26 cellular contexts compared by ENCODE assay signal in genomic region chr17:46975287-46975686, GRCh38. TPM values are rescaled to one million over a fixed set of nuclear protein-coding genes. Genes with fewer than 3 reads are reported as not detected.
DNase-seq lines count a peak whose midpoint lies in the region; ATAC-seq, FAIRE-seq and TF ChIP-seq lines count a peak whose summit lies in the region.
"Had no signal": no experiment of that assay in that cellular context is flagged by ENCODE, and none has a peak within 500 bp of the region (broad histone marks: within the 10 kb centered on the region; RNA-seq: fewer than 3 reads in every experiment).

No MANE protein-coding gene starts in this region.

- peaks cover 34% of the 10 kb centered on the region for H3K4me1 ChIP-seq in left ventricle myocardium inferior
- H3K4me1 ChIP-seq in stomach, result peaks cover 23 to 34% (median 28%) of the 10 kb centered on the region in 4 donors

- CTCF ChIA-PET in WTC11 (lab: Charles Lee), result interaction anchor here (0.7 to 7.1 kb wide), 2 partner anchors 25 to 31 kb away, joined by 3 to 118 read pairs; no protein-coding TSS in a partner anchor

- TF ChIP-seq POLR2A in stomach (IDR thresholded peaks at IDR 0.05), result no peak

- H3K4me3 ChIP-seq in left ventricle myocardium inferior, result no peak overlapping the region
- no peak overlapping the region for H3K4me3 ChIP-seq in stomach
- H3K4me3 ChIP-seq: MG63 had no signal

- DNase-seq in HTR-8/SVneo (ENCODE audit: insufficient read length, low spot score) (no peak), WTC11 (ENCODE audit: low spot score) (no peak), glutamatergic neuron (no peak), sciatic nerve (ENCODE audit: low spot score) (peak; percentile 30), retina (no peak), left ventricle myocardium inferior (no peak), stomach (no peak)
- no peak for DNase-seq in activated T-cell treated with anti-CD3 and anti-CD28 coated beads, Interleukin-2, amount 50 U/mL, for 48 hours
- DNase-seq: C1 segment of cervical spinal cord; Caco-2; CD8-positive, alpha-beta T cell; GDM1; KBM-7; MG63; NCI-H1048; NCI-H1417; NCI-H1694; NCI-H2029 treated with DMSO at 0.1 percent for 48 hours; NCI-H446 treated with DMSO at 0.1 percent for 48 hours; NCI-H526 treated with DMSO at 0.1 percent for 48 hours; Right ventricle myocardium superior; RPMI8226 had no signal

- 76 to 90% (median 80%) methylated on average over 3 to 4 of the region's 4 CpGs for WGBS in stomach, 5 donors

- no peaks in the 10 kb centered on the region for H3K9me3 Mint-ChIP-seq in WTC11
- H3K9me3 Mint-ChIP-seq in glutamatergic neuron (ENCODE audit: unreplicated experiment), result peaks cover 13% of the 10 kb centered on the region
- H3K9me3 Mint-ChIP-seq: CD8-positive, alpha-beta T cell had no signal

- H3K27ac ChIP-seq in left ventricle myocardium inferior (replicated peaks), result no peak overlapping the region
- no peak overlapping the region for H3K27ac ChIP-seq in stomach

- H3K4me1 Mint-ChIP-seq in WTC11 (peaks cover 26% of the 10 kb centered on the region), glutamatergic neuron (ENCODE audit: low read depth, unreplicated experiment) (peaks cover 35% of the 10 kb centered on the region)

- no peaks in the 10 kb centered on the region for H3K9me3 ChIP-seq in left ventricle myocardium inferior (replicated peaks)
- H3K9me3 ChIP-seq in stomach, result no peaks in the 10 kb centered on the region
- H3K9me3 ChIP-seq: Caco-2, MG63 had no signal

- intact Hi-C loops in sciatic nerve (cut with DNase I), result no loop called here
- intact Hi-C loops in left ventricle myocardium inferior (cut with micrococcal nuclease), result no loop called here
- intact Hi-C loops in stomach (cut with DNase I; ENCODE audit: low total_unique reads), result no loop called here

- no peak for ATAC-seq in WTC11
- no peak for ATAC-seq in sciatic nerve
- ATAC-seq: CD8-positive, alpha-beta T cell had no signal

- POLR2A ChIA-PET in WTC11 (lab: Charles Lee), result no interaction called here

- peak; percentile 74 for FAIRE-seq in HTR-8/SVneo (lab: Jason Lieb, UNC)
- FAIRE-seq: GM12891, H54 had no signal

- H3K27me3 ChIP-seq in left ventricle myocardium inferior (ENCODE audit: low read depth), result peaks cover 41% of the 10 kb centered on the region
- H3K27me3 ChIP-seq in stomach, result peaks cover 4 to 45% (median 35%) of the 10 kb centered on the region in 3 donors

- H3K27me3 Mint-ChIP-seq in WTC11 (ENCODE audit: low read depth) (peaks cover 23% of the 10 kb centered on the region), glutamatergic neuron (ENCODE audit: unreplicated experiment) (peaks cover 7% of the 10 kb centered on the region)

- TF ChIP-seq EP300 in stomach (IDR thresholded peaks at IDR 0.05), result no peak

- H3K36me3 Mint-ChIP-seq in WTC11 (peaks cover 5% of the 10 kb centered on the region), glutamatergic neuron (ENCODE audit: unreplicated experiment) (no peaks in the 10 kb centered on the region)

- H3K36me3 ChIP-seq in left ventricle myocardium inferior (no peaks in the 10 kb centered on the region), stomach (no peaks in the 10 kb centered on the region)
- H3K36me3 ChIP-seq: MG63 had no signal

- H3K4me3 Mint-ChIP-seq in WTC11, result no peak overlapping the region
- no peak overlapping the region for H3K4me3 Mint-ChIP-seq in glutamatergic neuron (ENCODE audit: unreplicated experiment)
- H3K4me3 Mint-ChIP-seq: CD8-positive, alpha-beta T cell had no signal

- H3K27ac Mint-ChIP-seq in WTC11, result 0 out of 2 replicates have a peak overlapping the region, but pooled peaks have one; percentile 81
- peak overlapping the region; percentile 15 for H3K27ac Mint-ChIP-seq in glutamatergic neuron (ENCODE audit: unreplicated experiment)
- H3K27ac Mint-ChIP-seq: CD8-positive, alpha-beta T cell had no signal

- TF ChIP-seq CTCF in WTC11 (IDR thresholded peaks at IDR 0.05), result no peak
- no peak for TF ChIP-seq CTCF in glutamatergic neuron (IDR thresholded peaks at IDR 0.05; ENCODE audit: partially characterized antibody, unreplicated experiment)
- no peak for TF ChIP-seq CTCF in left ventricle myocardium inferior (IDR thresholded peaks at IDR 0.05; ENCODE audit: borderline replicate concordance)
- TF ChIP-seq CTCF in stomach (IDR thresholded peaks at IDR 0.05), result no peak

TF ChIP-seq in WTC11, 78 proteins besides CTCF, POLR2A, EP300 and RAD21:
- TF ChIP-seq ZBTB21 (CRISPR knock-in tag; IDR thresholded peaks at IDR 0.05; ENCODE audit: borderline replicate concordance) (no peak), ZNF232 (CRISPR knock-in tag; IDR thresholded peaks at IDR 0.05) (no peak), NFATC4 (CRISPR knock-in tag; IDR thresholded peaks at IDR 0.05) (no peak), TEAD1 (CRISPR knock-in tag; IDR thresholded peaks at IDR 0.05) (no peak), IRF2 (CRISPR knock-in tag; IDR thresholded peaks at IDR 0.05; ENCODE audit: borderline replicate concordance, low read depth) (no peak), ZNF671 (CRISPR knock-in tag; IDR thresholded peaks at IDR 0.05) (no peak), USF1 (CRISPR knock-in tag; IDR thresholded peaks at IDR 0.05) (no peak), ESRRA (CRISPR knock-in tag; IDR thresholded peaks at IDR 0.05; ENCODE audit: borderline replicate concordance) (no peak), E2F1 (CRISPR knock-in tag; IDR thresholded peaks at IDR 0.05) (no peak), ZNF416 (CRISPR knock-in tag; IDR thresholded peaks at IDR 0.05) (no peak)

RNA-seq across cellular contexts. Expression of gene RPRML, which starts 3.8 kb away (rescaled TPM):
- total RNA-seq in WTC11 (2021) (3.1 to 4.9 TPM (median 4.7 TPM) in 3 replicates), glutamatergic neuron (ENCODE audit: unreplicated experiment) (4.5 TPM), sciatic nerve (not detected), left ventricle myocardium inferior (not detected), stomach (not detected)
- 1 to 10 TPM in 1 of 3 donors, under 1 TPM in 2; 0.37 to 2.4 (median 0.40) TPM for polyA plus RNA-seq in stomach
- total RNA-seq: A673; Caco-2; CD8-positive, alpha-beta T cell; HT1080; Right ventricle myocardium superior had no signal

RNA-seq across cellular contexts. Expression of gene GOSR2, which starts 52.3 kb away (rescaled TPM):
- 37.6 to 45.8 TPM (median 40.1 TPM) in 3 replicates for total RNA-seq in WTC11 (2021)
- total RNA-seq in glutamatergic neuron (ENCODE audit: unreplicated experiment), result 62.4 TPM
- 50.1 TPM for total RNA-seq in sciatic nerve
- total RNA-seq in left ventricle myocardium inferior, result 41.9 TPM
- total RNA-seq in stomach, result 10 to 100 TPM; 25.0 to 84.0 (median 42.0) TPM
- 10 to 100 TPM; 15.3 to 24.1 (median 23.0) TPM for polyA plus RNA-seq in stomach
